In the genomic region with DNA sequence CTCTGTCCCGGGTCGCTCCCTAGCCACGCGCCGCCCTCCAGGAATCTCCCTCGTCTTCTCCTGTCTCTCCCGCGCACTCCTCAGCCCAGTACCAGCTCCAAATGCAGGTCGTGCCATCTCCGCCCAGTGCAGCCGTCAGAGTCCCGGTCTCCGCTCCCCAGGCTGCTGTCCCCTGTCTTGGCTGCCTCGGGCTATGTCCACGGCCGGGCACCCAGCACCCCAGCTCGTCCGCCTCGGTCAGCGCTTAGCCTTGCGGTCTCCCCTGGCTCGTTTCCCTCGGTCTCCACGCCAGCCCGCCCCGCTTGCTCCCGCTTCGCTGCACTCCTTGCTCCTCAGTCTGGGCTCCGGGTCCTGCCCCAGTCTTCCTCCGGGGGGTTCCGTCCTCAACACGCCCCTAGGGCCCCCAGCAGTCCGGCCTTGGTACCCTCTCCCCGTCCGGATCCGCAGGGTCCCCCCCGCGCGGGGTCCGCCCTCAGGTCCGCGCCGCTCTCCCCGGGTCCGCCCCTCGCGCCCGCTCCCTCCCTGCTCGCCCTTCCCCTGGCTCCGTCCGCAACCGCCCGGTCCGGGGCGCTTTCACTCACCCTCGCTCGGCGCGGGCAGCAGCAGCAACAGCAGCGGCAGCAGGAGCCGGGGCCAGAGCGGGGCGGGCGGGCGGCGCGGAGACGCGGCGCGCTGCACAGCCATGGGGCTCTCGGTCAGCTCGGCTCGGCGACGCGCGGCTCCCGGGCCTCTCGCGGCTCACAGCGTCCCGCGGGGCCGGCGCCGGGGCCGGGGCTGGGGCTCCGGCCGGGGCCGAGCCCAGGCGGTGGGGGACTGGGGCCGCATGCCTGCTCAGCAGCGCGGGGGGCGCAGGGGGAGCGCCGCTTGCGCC, we compare ENCODE assay signal across 1 cellular context.
TF ChIP-seq lines count a peak whose summit lies in the region.

No MANE protein-coding gene starts in this region.

TF ChIP-seq in HepG2, 621 proteins besides CTCF, POLR2A, EP300 and RAD21 (continued from another document and continues in another):
- no peak for TF ChIP-seq ZNF326 (CRISPR knock-in tag; IDR thresholded peaks at IDR 0.05; ENCODE audit: borderline replicate concordance)
- no peak for TF ChIP-seq FOXJ3 (CRISPR knock-in tag; IDR thresholded peaks at IDR 0.05; ENCODE audit: borderline replicate concordance)
- TF ChIP-seq MEIS2 (CRISPR knock-in tag; IDR thresholded peaks at IDR 0.05) = 0 out of 2 replicates have a peak, but pooled peaks have one; percentile 9
- TF ChIP-seq IRF2 (CRISPR knock-in tag; IDR thresholded peaks at IDR 0.05) = peak; percentile 30; the same call in 1 of the 2 replicates
- TF ChIP-seq ZNF142 (CRISPR knock-in tag; IDR thresholded peaks at IDR 0.05) = peak; percentile 47; the same call in 1 of the 2 replicates
- no peak for TF ChIP-seq ZNF749 (CRISPR knock-in tag; IDR thresholded peaks at IDR 0.05; ENCODE audit: borderline replicate concordance)
- TF ChIP-seq ZNF451 (CRISPR knock-in tag; IDR thresholded peaks at IDR 0.05) = no peak
- TF ChIP-seq, protein P1, sequence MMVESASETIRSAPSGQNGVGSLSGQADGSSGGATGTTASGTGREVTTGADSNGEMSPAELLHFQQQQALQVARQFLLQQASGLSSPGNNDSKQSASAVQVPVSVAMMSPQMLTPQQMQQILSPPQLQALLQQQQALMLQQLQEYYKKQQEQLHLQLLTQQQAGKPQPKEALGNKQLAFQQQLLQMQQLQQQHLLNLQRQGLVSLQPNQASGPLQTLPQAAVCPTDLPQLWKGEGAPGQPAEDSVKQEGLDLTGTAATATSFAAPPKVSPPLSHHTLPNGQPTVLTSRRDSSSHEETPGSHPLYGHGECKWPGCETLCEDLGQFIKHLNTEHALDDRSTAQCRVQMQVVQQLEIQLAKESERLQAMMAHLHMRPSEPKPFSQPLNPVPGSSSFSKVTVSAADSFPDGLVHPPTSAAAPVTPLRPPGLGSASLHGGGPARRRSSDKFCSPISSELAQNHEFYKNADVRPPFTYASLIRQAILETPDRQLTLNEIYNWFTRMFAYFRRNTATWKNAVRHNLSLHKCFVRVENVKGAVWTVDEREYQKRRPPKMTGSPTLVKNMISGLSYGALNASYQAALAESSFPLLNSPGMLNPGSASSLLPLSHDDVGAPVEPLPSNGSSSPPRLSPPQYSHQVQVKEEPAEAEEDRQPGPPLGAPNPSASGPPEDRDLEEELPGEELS (CRISPR knock-in tag; IDR thresholded peaks at IDR 0.05) = no peak
- no peak for TF ChIP-seq EHMT2 (IDR thresholded peaks at IDR 0.05; ENCODE audit: borderline replicate concordance, low read depth, low read length)
- no peak for TF ChIP-seq CEBPB (IDR thresholded peaks at IDR 0.05; ENCODE audit: borderline replicate concordance, low read depth, low read length)
- TF ChIP-seq, protein P2, sequence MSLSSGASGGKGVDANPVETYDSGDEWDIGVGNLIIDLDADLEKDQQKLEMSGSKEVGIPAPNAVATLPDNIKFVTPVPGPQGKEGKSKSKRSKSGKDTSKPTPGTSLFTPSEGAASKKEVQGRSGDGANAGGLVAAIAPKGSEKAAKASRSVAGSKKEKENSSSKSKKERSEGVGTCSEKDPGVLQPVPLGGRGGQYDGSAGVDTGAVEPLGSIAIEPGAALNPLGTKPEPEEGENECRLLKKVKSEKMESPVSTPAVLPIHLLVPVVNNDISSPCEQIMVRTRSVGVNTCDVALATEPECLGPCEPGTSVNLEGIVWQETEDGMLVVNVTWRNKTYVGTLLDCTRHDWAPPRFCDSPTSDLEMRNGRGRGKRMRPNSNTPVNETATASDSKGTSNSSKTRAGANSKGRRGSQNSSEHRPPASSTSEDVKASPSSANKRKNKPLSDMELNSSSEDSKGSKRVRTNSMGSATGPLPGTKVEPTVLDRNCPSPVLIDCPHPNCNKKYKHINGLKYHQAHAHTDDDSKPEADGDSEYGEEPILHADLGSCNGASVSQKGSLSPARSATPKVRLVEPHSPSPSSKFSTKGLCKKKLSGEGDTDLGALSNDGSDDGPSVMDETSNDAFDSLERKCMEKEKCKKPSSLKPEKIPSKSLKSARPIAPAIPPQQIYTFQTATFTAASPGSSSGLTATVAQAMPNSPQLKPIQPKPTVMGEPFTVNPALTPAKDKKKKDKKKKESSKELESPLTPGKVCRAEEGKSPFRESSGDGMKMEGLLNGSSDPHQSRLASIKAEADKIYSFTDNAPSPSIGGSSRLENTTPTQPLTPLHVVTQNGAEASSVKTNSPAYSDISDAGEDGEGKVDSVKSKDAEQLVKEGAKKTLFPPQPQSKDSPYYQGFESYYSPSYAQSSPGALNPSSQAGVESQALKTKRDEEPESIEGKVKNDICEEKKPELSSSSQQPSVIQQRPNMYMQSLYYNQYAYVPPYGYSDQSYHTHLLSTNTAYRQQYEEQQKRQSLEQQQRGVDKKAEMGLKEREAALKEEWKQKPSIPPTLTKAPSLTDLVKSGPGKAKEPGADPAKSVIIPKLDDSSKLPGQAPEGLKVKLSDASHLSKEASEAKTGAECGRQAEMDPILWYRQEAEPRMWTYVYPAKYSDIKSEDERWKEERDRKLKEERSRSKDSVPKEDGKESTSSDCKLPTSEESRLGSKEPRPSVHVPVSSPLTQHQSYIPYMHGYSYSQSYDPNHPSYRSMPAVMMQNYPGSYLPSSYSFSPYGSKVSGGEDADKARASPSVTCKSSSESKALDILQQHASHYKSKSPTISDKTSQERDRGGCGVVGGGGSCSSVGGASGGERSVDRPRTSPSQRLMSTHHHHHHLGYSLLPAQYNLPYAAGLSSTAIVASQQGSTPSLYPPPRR (CRISPR knock-in tag; IDR thresholded peaks at IDR 0.05; ENCODE audit: borderline replicate concordance) = no peak
- no peak for TF ChIP-seq POLR2AphosphoS2 (IDR thresholded peaks at IDR 0.05; ENCODE audit: low read depth, low read length)
- no peak for TF ChIP-seq AKAP8 (CRISPR knock-in tag; IDR thresholded peaks at IDR 0.05)
- peak; percentile 12; the same call in 1 of the 2 replicates for TF ChIP-seq ZNF674 (CRISPR knock-in tag; IDR thresholded peaks at IDR 0.05; ENCODE audit: low read depth)
- no peak for TF ChIP-seq PTBP1 (IDR thresholded peaks at IDR 0.05; ENCODE audit: low read depth, low read length, poor library complexity, severe bottlenecking)
- TF ChIP-seq ATF6 (CRISPR knock-in tag; conservative IDR thresholded peaks at IDR 0.05) = no peak
- 0 out of 2 replicates have a peak, but pooled peaks have one; percentile 45 for TF ChIP-seq CCDC6 (CRISPR knock-in tag; IDR thresholded peaks at IDR 0.05)
- TF ChIP-seq ASH2L (IDR thresholded peaks at IDR 0.05; ENCODE audit: insufficient read length, low read depth, low read length) = peak; percentile 66
- no peak for TF ChIP-seq KLF9 (CRISPR knock-in tag; IDR thresholded peaks at IDR 0.05; ENCODE audit: low read depth)
- TF ChIP-seq ZNF33B (CRISPR knock-in tag; IDR thresholded peaks at IDR 0.05) = no peak
- no peak for TF ChIP-seq ZNF570 (CRISPR knock-in tag; IDR thresholded peaks at IDR 0.05; ENCODE audit: borderline replicate concordance)
- no peak for TF ChIP-seq ZNF605 (CRISPR knock-in tag; IDR thresholded peaks at IDR 0.05)
- TF ChIP-seq ZFAT (CRISPR knock-in tag; conservative IDR thresholded peaks at IDR 0.05) = no peak
- TF ChIP-seq REPIN1 (CRISPR knock-in tag; IDR thresholded peaks at IDR 0.05; ENCODE audit: borderline replicate concordance, low read depth) = no peak
- no peak for TF ChIP-seq TMF1 (CRISPR knock-in tag; IDR thresholded peaks at IDR 0.05; ENCODE audit: low read depth)
- TF ChIP-seq TAF1 (CRISPR knock-in tag; IDR thresholded peaks at IDR 0.05) = peak; percentile 50; the same call in 1 of the 2 replicates
- no peak for TF ChIP-seq TEAD2 (CRISPR knock-in tag; IDR thresholded peaks at IDR 0.05)
- TF ChIP-seq REST (IDR thresholded peaks at IDR 0.05; ENCODE audit: borderline replicate concordance in 1 of 2, low read depth in 1 of 2, low read length in 2 of 2) = no peak
